In genomic region chr16:30953511-30954124, GRCh38 we compare ENCODE assay signal across 8 cellular contexts. TPM values are rescaled to one million over a fixed set of nuclear protein-coding genes. Genes with fewer than 3 reads are reported as not detected.
DNase-seq lines count a peak whose midpoint lies in the region; ATAC-seq, FAIRE-seq and TF ChIP-seq lines count a peak whose summit lies in the region.

No MANE protein-coding gene starts in this region.

- peaks cover 17% of the 10 kb centered on the region for H3K4me1 ChIP-seq in hepatocyte (ENCODE audit: insufficient read depth)

- H3K9me3 ChIP-seq in hepatocyte (ENCODE audit: low read depth), result no peaks in the 10 kb centered on the region

- ATAC-seq in GM19328 (IDR thresholded peaks at IDR 0.05; ENCODE audit: unreplicated experiment), result no peak

- no peak overlapping the region for H3K4me2 ChIP-seq in hepatocyte

- no peaks in the 10 kb centered on the region for H4K20me1 ChIP-seq in hepatocyte (ENCODE audit: insufficient read depth, poor library complexity, severe bottlenecking)

- H3K27ac ChIP-seq in hepatocyte, result no peak overlapping the region

- POLR2A ChIA-PET in GM10248 (lab: Yijun Ruan, JAX), result interaction anchor here (0.6 to 1.4 kb wide), 2 partner anchors 37 to 226 kb away, joined by 3 to 4 read pairs; partner anchors contain the start of gene FUS

- H3K4me3 ChIP-seq in NB4 (ENCODE audit: low read depth, low read length), result no peak overlapping the region
- H3K4me3 ChIP-seq in hepatocyte, result no peak overlapping the region

- no peaks in the 10 kb centered on the region for H3K27me3 ChIP-seq in hepatocyte

- FAIRE-seq in frontal cortex (lab: Jason Lieb, UNC), result no peak

- no peak for TF ChIP-seq POLR2A in NB4 (IDR thresholded peaks at IDR 0.05; ENCODE audit: extremely low read depth, insufficient read length)

- 50% methylated on average over 11 of the region's 15 CpGs for WGBS in hepatocyte (ENCODE audit: low lambda C conversion rate, missing lambda C conversion rate)

- H3K79me2 ChIP-seq in hepatocyte, result peaks cover 28% of the 10 kb centered on the region

- no peak overlapping the region for H2AFZ ChIP-seq in hepatocyte

- H3K36me3 ChIP-seq in hepatocyte (replicated peaks; ENCODE audit: insufficient read depth, low read depth), result no peaks in the 10 kb centered on the region

- no peaks in the 10 kb centered on the region for H3K9me2 ChIP-seq in hepatocyte (replicated peaks; ENCODE audit: insufficient read depth)

- TF ChIP-seq CTCF in GM10248 (IDR thresholded peaks at IDR 0.05; ENCODE audit: control extremely low read depth, extremely low read depth, low read depth, missing control alignments), result peak; percentile 77
- peak; percentile 78 for TF ChIP-seq CTCF in NB4 (IDR thresholded peaks at IDR 0.05; ENCODE audit: low read depth, low read length)
- peak; percentile 62 for TF ChIP-seq CTCF in hepatocyte (IDR thresholded peaks at IDR 0.05; ENCODE audit: poor library complexity)

- peak; percentile 54 for DNase-seq in GM10248 (ENCODE audit: extremely low spot score)
- DNase-seq in NB4 (ENCODE audit: low read depth), result peak; percentile 86
- peak; percentile 44 for DNase-seq in SKM-1 treated with dmso at 0.1 percent for 144 hours (lab: John Stamatoyannopoulos, UW; ENCODE audit: unreplicated experiment)
- DNase-seq in amniotic stem cell (lab: John Stamatoyannopoulos, UW), result peak; percentile 53
- DNase-seq in hepatocyte (ENCODE audit: low spot score), result peak; percentile 88
- peak; percentile 14 to 50 for DNase-seq in stimulated activated CD4-positive, alpha-beta T cell treated with anti-CD3 and anti-CD28 coated beads, Interleukin-15, amount 100 ng/mL, for 1 hour (ENCODE audit: low read depth in 1 of 2, low spot score in 1 of 2)
- DNase-seq in frontal cortex (ENCODE audit: low spot score in 2 of 2), result no peak

- CTCF ChIA-PET in GM10248 (lab: Yijun Ruan, JAX), result interaction anchor here (0.8 to 15.1 kb wide), 20 partner anchors 11 to 915 kb away, joined by 3 to 173 read pairs (median 4); partner anchors contain the start of genes ARMC5, HSD3B7, KAT8 and VKORC1

RNA-seq across cellular contexts. Expression of gene SETD1A, which starts 3.9 kb away (rescaled TPM):
- total RNA-seq in hepatocyte, result 1.8 and 2.7 TPM in 2 replicates
- polyA plus RNA-seq in hepatocyte, result 2.2 and 2.3 TPM in 2 replicates
- total RNA-seq in frontal cortex, result 1.6 TPM

RNA-seq across cellular contexts. Expression of gene ORAI3, which starts 4.8 kb away (rescaled TPM):
- total RNA-seq in hepatocyte (42.4 and 52.5 TPM in 2 replicates), frontal cortex (4.1 TPM)
- polyA plus RNA-seq in hepatocyte, result 54.0 and 56.9 TPM in 2 replicates

RNA-seq across cellular contexts. Expression of gene FBXL19, which starts 30.2 kb away (rescaled TPM):
- total RNA-seq in hepatocyte, result 15.6 and 19.4 TPM in 2 replicates
- polyA plus RNA-seq in hepatocyte, result 2.1 and 3.6 TPM in 2 replicates
- 66.4 TPM for total RNA-seq in frontal cortex

RNA-seq across cellular contexts. Expression of gene HSD3B7, which starts 31.4 kb away (rescaled TPM):
- total RNA-seq in hepatocyte, result 17.5 and 18.1 TPM in 2 replicates
- polyA plus RNA-seq in hepatocyte, result 16.7 and 20.8 TPM in 2 replicates
- total RNA-seq in frontal cortex, result 2.0 TPM

RNA-seq across cellular contexts. Expression of gene STX1B, which starts 56.8 kb away (rescaled TPM):
- total RNA-seq in hepatocyte, result 0.87 and 1.6 TPM in 2 replicates
- polyA plus RNA-seq in hepatocyte, result 2.0 and 2.7 TPM in 2 replicates
- total RNA-seq in frontal cortex, result 11.4 TPM

Comparison
In these comparisons a context has a peak if more than half of its experiments do, and no peak if none do; other contexts are left out.
1. DNase-seq: peak in GM10248 (single experiment), NB4 (single experiment), SKM-1 treated with dmso at 0.1 percent for 144 hours (single experiment), amniotic stem cell (single experiment), hepatocyte (single experiment) and stimulated activated CD4-positive, alpha-beta T cell treated with anti-CD3 and anti-CD28 coated beads, Interleukin-15, amount 100 ng/mL, for 1 hour (2 of 2); none in frontal cortex (0 of 2).
2. Peak in every context shown above with its lines, with median percentiles within 50 percentile points of each other: CTCF ChIP-seq.